ENCODE assay signal across 15 cellular contexts in the genomic region with DNA sequence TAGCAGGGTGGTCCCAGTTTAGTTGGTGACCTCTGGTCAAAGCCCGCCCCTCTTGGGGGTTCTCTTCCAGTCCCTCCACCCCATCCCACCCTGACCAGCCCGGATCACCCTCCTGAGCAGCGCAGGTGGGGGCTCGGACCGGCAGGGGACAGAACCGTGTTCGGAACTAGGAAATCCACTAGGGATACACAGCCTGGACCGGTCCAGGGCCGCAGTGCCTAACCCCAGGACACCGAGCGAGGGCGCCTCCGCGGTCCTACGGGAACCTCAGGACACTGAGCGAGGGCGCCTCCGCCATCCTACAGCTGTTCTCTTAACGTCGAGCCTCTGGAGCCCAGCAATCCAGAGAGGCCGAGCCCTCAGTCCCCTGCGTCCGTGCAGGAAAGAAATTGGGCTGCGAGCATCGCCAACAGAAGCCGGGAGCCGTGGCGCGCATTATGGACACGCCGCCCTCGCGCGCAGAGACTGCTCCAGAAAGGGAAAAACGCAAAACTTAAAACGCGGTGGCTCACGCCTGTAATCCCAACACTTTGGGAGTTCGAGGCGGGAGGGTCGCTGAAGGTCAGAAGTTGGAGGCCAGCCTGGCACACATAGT. TPM values are rescaled to one million over a fixed set of nuclear protein-coding genes. Genes with fewer than 3 reads are reported as not detected.
DNase-seq lines count a peak whose midpoint lies in the region; ATAC-seq, FAIRE-seq and TF ChIP-seq lines count a peak whose summit lies in the region.
"Had no signal": no experiment of that assay in that cellular context is flagged by ENCODE, and none has a peak within 500 bp of the region (broad histone marks: within the 10 kb centered on the region; RNA-seq: fewer than 3 reads in every experiment).

No MANE protein-coding gene starts in this region.

- H3K27ac ChIP-seq in breast epithelium = no peak overlapping the region
- H3K27ac ChIP-seq in iPS-20b (ENCODE audit: low read length) = no peak overlapping the region
- H3K27ac ChIP-seq: BLaER1, colonic mucosa, Peyer's patch had no signal

- no peak for TF ChIP-seq CTCF in breast epithelium (IDR thresholded peaks at IDR 0.05)
- no peak for TF ChIP-seq CTCF in MCF 10A (IDR thresholded peaks at IDR 0.05; ENCODE audit: unreplicated experiment)
- no peak for TF ChIP-seq CTCF in osteocyte (IDR thresholded peaks at IDR 0.05)

- H3K9me3 Mint-ChIP-seq in MCF 10A (ENCODE audit: unreplicated experiment) (no peaks in the 10 kb centered on the region), osteocyte (ENCODE audit: unreplicated experiment) (no peaks in the 10 kb centered on the region)
- H3K9me3 Mint-ChIP-seq in activated CD8-positive, alpha-beta T cell treated with anti-CD3 and anti-CD28 coated beads, Interleukin-2, amount 10 ng/mL, durations not matched to agents 7 days and 5 days (ENCODE audit: insufficient read depth) = no peaks in the 10 kb centered on the region

- H3K36me3 ChIP-seq in breast epithelium = no peaks in the 10 kb centered on the region
- H3K36me3 ChIP-seq in iPS-20b (ENCODE audit: insufficient read depth, low read depth, low read length) = no peaks in the 10 kb centered on the region
- H3K36me3 ChIP-seq: BLaER1, colonic mucosa, Peyer's patch had no signal

- no peaks in the 10 kb centered on the region for H3K36me3 Mint-ChIP-seq in MCF 10A (ENCODE audit: insufficient read depth, unreplicated experiment)
- H3K36me3 Mint-ChIP-seq in activated CD8-positive, alpha-beta T cell treated with anti-CD3 and anti-CD28 coated beads, Interleukin-2, amount 10 ng/mL, durations not matched to agents 7 days and 5 days (ENCODE audit: low read depth) = no peaks in the 10 kb centered on the region
- no peaks in the 10 kb centered on the region for H3K36me3 Mint-ChIP-seq in osteocyte (ENCODE audit: unreplicated experiment)

- no peak overlapping the region for H3K27ac Mint-ChIP-seq in MCF 10A (ENCODE audit: low read depth, unreplicated experiment)
- H3K27ac Mint-ChIP-seq in activated CD8-positive, alpha-beta T cell treated with anti-CD3 and anti-CD28 coated beads, Interleukin-2, amount 10 ng/mL, durations not matched to agents 7 days and 5 days = no peak overlapping the region
- no peak overlapping the region for H3K27ac Mint-ChIP-seq in osteocyte (ENCODE audit: unreplicated experiment)

- DNase-seq in breast epithelium (ENCODE audit: low spot score in 2 of 2) (no peak), MCF 10A (ENCODE audit: unreplicated experiment) (no peak), UCSD-AML1 (lab: John Stamatoyannopoulos, UW; ENCODE audit: unreplicated experiment) (no peak), urothelium cell line (ENCODE audit: low spot score) (no peak), osteocyte (ENCODE audit: extremely low spot score, unreplicated experiment) (no peak)
- no peak for DNase-seq in activated CD8-positive, alpha-beta T cell treated with anti-CD3 and anti-CD28 coated beads, Interleukin-2, amount 10 ng/mL, durations not matched to agents 7 days and 5 days
- DNase-seq: colonic mucosa, head of caudate nucleus, midbrain, Peyer's patch had no signal

- H3K27me3 ChIP-seq in breast epithelium (peaks cover 0 to 65% of the 10 kb centered on the region in 2 donors), iPS-20b (ENCODE audit: insufficient read depth, low read length) (peaks cover 78% of the 10 kb centered on the region)

- FAIRE-seq in urothelium cell line (lab: Jason Lieb, UNC) = no peak
- FAIRE-seq: TTC549 had no signal

- no TSS peak for BruUV-seq in MCF 10A (replicated peaks; lab: Mats Ljungman, UMichigan)

- POLR2A ChIA-PET in MCF 10A (lab: Yijun Ruan, JAX) = interaction anchor here (0.6 to 0.8 kb wide), 3 partner anchors 19 to 46 kb away, joined by 3 read pairs; no protein-coding TSS in a partner anchor
- POLR2A ChIA-PET in activated CD8-positive, alpha-beta T cell treated with anti-CD3 and anti-CD28 coated beads, Interleukin-2, amount 10 ng/mL, durations not matched to agents 7 days and 5 days (lab: Charles Lee) = no interaction called here

- H3K4me1 Mint-ChIP-seq in MCF 10A (ENCODE audit: insufficient read depth, unreplicated experiment) = no peaks in the 10 kb centered on the region
- peaks cover 17% of the 10 kb centered on the region for H3K4me1 Mint-ChIP-seq in activated CD8-positive, alpha-beta T cell treated with anti-CD3 and anti-CD28 coated beads, Interleukin-2, amount 10 ng/mL, durations not matched to agents 7 days and 5 days (ENCODE audit: low read depth)
- peaks cover 26% of the 10 kb centered on the region for H3K4me1 Mint-ChIP-seq in osteocyte (ENCODE audit: unreplicated experiment)

- H3K9ac ChIP-seq in iPS-20b (ENCODE audit: low read depth, low read length) = no peak overlapping the region
- H3K9ac ChIP-seq: BLaER1 had no signal

- H3K4me1 ChIP-seq in breast epithelium (no peaks in the 10 kb centered on the region), iPS-20b (ENCODE audit: insufficient read depth, low read length) (peaks cover 10% of the 10 kb centered on the region)
- H3K4me1 ChIP-seq: colonic mucosa had no signal

- no peak overlapping the region for H3K4me3 Mint-ChIP-seq in MCF 10A (ENCODE audit: unreplicated experiment)
- H3K4me3 Mint-ChIP-seq in activated CD8-positive, alpha-beta T cell treated with anti-CD3 and anti-CD28 coated beads, Interleukin-2, amount 10 ng/mL, durations not matched to agents 7 days and 5 days = peak overlapping the region; percentile 69
- no peak overlapping the region for H3K4me3 Mint-ChIP-seq in osteocyte (ENCODE audit: unreplicated experiment)

- no peak for ATAC-seq in activated CD8-positive, alpha-beta T cell treated with anti-CD3 and anti-CD28 coated beads, Interleukin-2, amount 10 ng/mL, durations not matched to agents 7 days and 5 days
- no peak for ATAC-seq in activated CD4-positive, CD25-positive, alpha-beta regulatory T cell treated with anti-CD3 and anti-CD28 coated beads, Interleukin-2, amount 50 U/mL, for 24 hours

- H3K9me3 ChIP-seq in breast epithelium (no peaks in the 10 kb centered on the region), iPS-20b (ENCODE audit: insufficient read depth, low read depth, low read length) (peaks cover 19% of the 10 kb centered on the region; the same call in 1 of the 2 replicates)
- H3K9me3 ChIP-seq: colonic mucosa, Peyer's patch had no signal

- H3K27me3 Mint-ChIP-seq in MCF 10A (ENCODE audit: insufficient read depth, unreplicated experiment) (peaks cover 81% of the 10 kb centered on the region), osteocyte (ENCODE audit: unreplicated experiment) (peaks cover 86% of the 10 kb centered on the region)
- peaks cover 74% of the 10 kb centered on the region for H3K27me3 Mint-ChIP-seq in activated CD8-positive, alpha-beta T cell treated with anti-CD3 and anti-CD28 coated beads, Interleukin-2, amount 10 ng/mL, durations not matched to agents 7 days and 5 days (ENCODE audit: low read depth)

- H3K4me3 ChIP-seq in breast epithelium (peak overlapping the region in 2 of 3 donors; percentile 44 to 62), iPS-20b (ENCODE audit: low read length) (peak overlapping the region; percentile 61; the same call in 1 of the 2 replicates)
- H3K4me3 ChIP-seq: BLaER1 had no signal

- TF ChIP-seq POLR2A in breast epithelium (IDR thresholded peaks at IDR 0.05) = no peak

- CTCF ChIA-PET in MCF 10A (lab: Yijun Ruan, JAX) = interaction anchor here (0.8 to 1.5 kb wide), 2 partner anchors 12 to 18 kb away, joined by 3 read pairs; no protein-coding TSS in a partner anchor
- CTCF ChIA-PET in activated CD8-positive, alpha-beta T cell treated with anti-CD3 and anti-CD28 coated beads, Interleukin-2, amount 10 ng/mL, durations not matched to agents 7 days and 5 days (lab: Charles Lee) = interaction anchor here (1.3 kb wide), 1 partner anchor 121 kb away, joined by 3 read pairs; no protein-coding TSS in a partner anchor

- intact Hi-C loops in breast epithelium (cut with DNase I; ENCODE audit: low total_unique reads) (no loop called here), MCF 10A (cut with micrococcal nuclease) (no loop called here)

RNA-seq across cellular contexts. Expression of a gene that starts 8.5 kb away (rescaled TPM):
- total RNA-seq in breast epithelium (not detected), MCF 10A (2022) (not detected in 2 replicates), osteocyte (not detected in 2 replicates)
- not detected for total RNA-seq in activated CD8-positive, alpha-beta T cell treated with anti-CD3 and anti-CD28 coated beads, Interleukin-2, amount 10 ng/mL, durations not matched to agents 7 days and 5 days
- total RNA-seq: colonic mucosa, Peyer's patch, skeletal muscle tissue had no signal

RNA-seq across cellular contexts. Expression of a gene that starts 44.8 kb away (rescaled TPM):
- total RNA-seq in breast epithelium (1 to 10 TPM in 2 of 3 donors, not detected in 1; 1.6 to 4.7 TPM), MCF 10A (2022) (not detected in 2 replicates), osteocyte (not detected in 2 replicates)
- total RNA-seq in activated CD8-positive, alpha-beta T cell treated with anti-CD3 and anti-CD28 coated beads, Interleukin-2, amount 10 ng/mL, durations not matched to agents 7 days and 5 days = not detected
- total RNA-seq: colonic mucosa, Peyer's patch, skeletal muscle tissue had no signal

RNA-seq across cellular contexts. Expression of a gene that starts 53.7 kb away (rescaled TPM):
- total RNA-seq in breast epithelium (not detected), MCF 10A (2022) (not detected in 2 replicates), osteocyte (not detected in 2 replicates)
- total RNA-seq in activated CD8-positive, alpha-beta T cell treated with anti-CD3 and anti-CD28 coated beads, Interleukin-2, amount 10 ng/mL, durations not matched to agents 7 days and 5 days = not detected
- total RNA-seq: colonic mucosa, Peyer's patch, skeletal muscle tissue had no signal
